In genomic region chr18:69787825-69788547, GRCh38 we compare ENCODE assay signal across 12 cellular contexts.
DNase-seq lines count a peak whose midpoint lies in the region; TF ChIP-seq lines count a peak whose summit lies in the region.
"Had no signal": no experiment of that assay in that cellular context is flagged by ENCODE, and none has a peak within 500 bp of the region (broad histone marks: within the 10 kb centered on the region; RNA-seq: fewer than 3 reads in every experiment).

No MANE protein-coding gene starts in this region.

- WGBS in HUES64, result 76% methylated on average over 3 of the region's 4 CpGs
- 39% methylated on average over 2 of the region's 4 CpGs for WGBS in mesenchymal stem cell

- H2AFZ ChIP-seq in mesenchymal stem cell (ENCODE audit: low read depth, low read length), result no peak overlapping the region

- H3K27ac ChIP-seq in HUES64 (ENCODE audit: low read depth, low read length) (peak overlapping the region; percentile 5; the same call in 1 of the 2 replicates), brain microvascular endothelial cell (peak overlapping the region; percentile 36), mesenchymal stem cell (ENCODE audit: low read length, poor library complexity, severe bottlenecking) (no peak overlapping the region)

- H3K18ac ChIP-seq in mesenchymal stem cell (ENCODE audit: low read depth in 1 of 2, low read length in 2 of 2), result no peak overlapping the region

- no peak overlapping the region for H3K23ac ChIP-seq in mesenchymal stem cell (ENCODE audit: low read length in 2 of 2)

- H3K9ac ChIP-seq in HUES64 (ENCODE audit: low read depth, low read length) (no peak overlapping the region), mesenchymal stem cell (ENCODE audit: low read length) (no peak overlapping the region)

- H3K4me2 ChIP-seq in mesenchymal stem cell (ENCODE audit: low read length, poor library complexity, severe bottlenecking), result no peak overlapping the region

- H2BK12ac ChIP-seq in mesenchymal stem cell (ENCODE audit: low read length in 2 of 2), result no peak overlapping the region

- H4K91ac ChIP-seq in mesenchymal stem cell (ENCODE audit: low read length), result no peak overlapping the region

- H3K9me3 ChIP-seq in HUES64 (ENCODE audit: insufficient read depth, low read depth, low read length) (no peaks in the 10 kb centered on the region), mesenchymal stem cell (ENCODE audit: control insufficient read depth, low read length) (no peaks in the 10 kb centered on the region)

- H3K14ac ChIP-seq in mesenchymal stem cell (ENCODE audit: low read length in 2 of 2), result no peak overlapping the region

- no peak overlapping the region for H2BK5ac ChIP-seq in mesenchymal stem cell (ENCODE audit: low read depth, low read length, poor library complexity, severe bottlenecking)

- no peaks in the 10 kb centered on the region for H3K79me1 ChIP-seq in mesenchymal stem cell (replicated peaks; ENCODE audit: low read length, poor library complexity, severe bottlenecking)

- H3K4me3 ChIP-seq in AG10803 (ENCODE audit: low read length) (no peak overlapping the region), HUES64 (ENCODE audit: low read length) (no peak overlapping the region), brain microvascular endothelial cell (ENCODE audit: low read depth, low read length) (no peak overlapping the region), mesenchymal stem cell (ENCODE audit: insufficient read depth in 1 of 2, low read depth in 1 of 2, low read length in 2 of 2) (no peak overlapping the region)

- no peak overlapping the region for H4K8ac ChIP-seq in mesenchymal stem cell (ENCODE audit: low read length)

- TF ChIP-seq CTCF in AG10803 (conservative IDR thresholded peaks at IDR 0.05; ENCODE audit: low read length) (0 out of 2 replicates have a peak, but pooled peaks have one; percentile 2), brain microvascular endothelial cell (IDR thresholded peaks at IDR 0.05; ENCODE audit: low read depth, low read length, missing control alignments) (no peak)

- no peak overlapping the region for H3K4ac ChIP-seq in mesenchymal stem cell (ENCODE audit: low read depth in 1 of 2, low read length in 2 of 2)

- H3K36me3 ChIP-seq in HUES64 (ENCODE audit: insufficient read depth, low read length) (no peaks in the 10 kb centered on the region), brain microvascular endothelial cell (replicated peaks) (no peaks in the 10 kb centered on the region), mesenchymal stem cell (ENCODE audit: control insufficient read depth in 1 of 2, insufficient read depth in 2 of 2, low read depth in 1 of 2, low read length in 2 of 2) (no peaks in the 10 kb centered on the region)

- H2BK120ac ChIP-seq in mesenchymal stem cell (ENCODE audit: low read depth, low read length), result no peak overlapping the region

- no peaks in the 10 kb centered on the region for H3K27me3 ChIP-seq in HUES64 (ENCODE audit: insufficient read depth, low read length)
- no peaks in the 10 kb centered on the region for H3K27me3 ChIP-seq in brain microvascular endothelial cell (replicated peaks)
- no peaks in the 10 kb centered on the region for H3K27me3 ChIP-seq in mesenchymal stem cell (ENCODE audit: control insufficient read depth in 1 of 2, insufficient read depth in 1 of 2, low read length in 2 of 2)

- no peaks in the 10 kb centered on the region for H3K4me1 ChIP-seq in HUES64 (ENCODE audit: insufficient read depth, low read length)
- H3K4me1 ChIP-seq in mesenchymal stem cell (ENCODE audit: control insufficient read depth, insufficient read depth, low read depth, low read length), result no peaks in the 10 kb centered on the region

- DNase-seq in AG10803 (ENCODE audit: low read depth), result peak; percentile 60
- DNase-seq in brain microvascular endothelial cell, result peak; percentile 27
- peak; percentile 76 for DNase-seq in mesenchymal stem cell
- no peak for DNase-seq in putamen (ENCODE audit: low spot score)
- no peak for DNase-seq in GDM1 (lab: John Stamatoyannopoulos, UW)
- no peak for DNase-seq in SIG-M5 (lab: John Stamatoyannopoulos, UW)
- DNase-seq in NCI-H1092 treated with DMSO at 0.1 percent for 48 hours (lab: John Stamatoyannopoulos, UW), result no peak
- DNase-seq: activated CD4-positive, alpha-beta T cell treated with anti-CD3 and anti-CD28 coated beads for 36 hours; activated T-cell treated with anti-CD3 and anti-CD28 coated beads, Interleukin-2, amount 50 U/mL, for 72 hours; NCI-H526; stimulated activated CD4-positive, alpha-beta T cell treated with anti-CD3 and anti-CD28 coated beads, Interleukin-12 subunit alpha, Interleukin-12 subunit beta, amount 100 ng/mL, for 4 hours had no signal

- H2BK15ac ChIP-seq in mesenchymal stem cell (ENCODE audit: low read depth, poor library complexity, severe bottlenecking), result no peak overlapping the region

- H2AK5ac ChIP-seq in mesenchymal stem cell (ENCODE audit: low read length, severe bottlenecking), result no peak overlapping the region

- in situ Hi-C loops in brain microvascular endothelial cell (cut with HindIII; ENCODE audit: low pct_ligation_motif_present, low sequenced_read_pairs), result no loop called here

Comparison
In these comparisons a context has a peak if more than half of its experiments do, and no peak if none do; other contexts are left out.
1. DNase-seq: peak in AG10803 (single experiment), brain microvascular endothelial cell (single experiment) and mesenchymal stem cell (single experiment); none in putamen (single experiment), GDM1 (single experiment), SIG-M5 (single experiment) and NCI-H1092 treated with DMSO at 0.1 percent for 48 hours (single experiment).